ENCODE assay signal across 19 cellular contexts in the genomic region with DNA sequence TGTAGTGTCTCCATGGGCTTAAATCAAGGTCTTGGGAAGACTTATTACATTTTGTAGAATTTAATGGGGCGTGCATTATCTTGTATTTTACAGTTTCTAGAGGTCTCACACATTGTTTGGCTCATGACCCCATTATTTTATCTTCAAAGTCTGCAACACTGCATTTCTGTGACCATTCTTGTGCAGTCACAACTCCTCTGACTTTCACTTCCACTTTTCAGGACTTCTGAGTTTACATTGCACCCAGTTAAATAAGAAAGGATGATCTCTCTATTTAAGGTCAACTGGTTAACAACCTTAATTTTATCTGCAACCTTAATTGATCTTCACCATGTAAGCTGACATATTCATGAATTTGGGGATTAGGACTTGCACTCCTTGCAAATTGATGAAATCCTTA.
A peak's percentile ranks its signal among the peaks of the same experiment; 100 is the strongest.
DNase-seq lines count a peak whose midpoint lies in the region; ATAC-seq and FAIRE-seq lines count a peak whose summit lies in the region.
"Had no signal": no experiment of that assay in that cellular context is flagged by ENCODE, and none has a peak within 500 bp of the region (broad histone marks: within the 10 kb centered on the region; RNA-seq: fewer than 3 reads in every experiment).

No MANE protein-coding gene starts in this region.

- ATAC-seq in HG02678 (IDR thresholded peaks at IDR 0.05; ENCODE audit: unreplicated experiment), result peak; percentile 79
- peak; percentile 76 for ATAC-seq in HG03432 (IDR thresholded peaks at IDR 0.05; ENCODE audit: unreplicated experiment)
- ATAC-seq in GM21528 (IDR thresholded peaks at IDR 0.05; ENCODE audit: low FRiP score, unreplicated experiment), result no peak
- ATAC-seq: foreskin keratinocyte, sciatic nerve had no signal

- no peaks in the 10 kb centered on the region for H3K4me1 Mint-ChIP-seq in activated CD4-positive, alpha-beta memory T cell treated with anti-CD3 and anti-CD28 coated beads, Interleukin-2, amount 10 ng/mL, durations not matched to agents 7 days and 5 days
- H3K4me1 Mint-ChIP-seq: activated CD4-positive, alpha-beta T cell treated with anti-CD3 and anti-CD28 coated beads, Interleukin-2, amount 10 ng/mL, durations not matched to agents 7 days and 5 days; endodermal cell; neural progenitor cell had no signal

- CTCF ChIA-PET in activated CD4-positive, alpha-beta memory T cell treated with anti-CD3 and anti-CD28 coated beads, Interleukin-2, amount 10 ng/mL, durations not matched to agents 7 days and 5 days (lab: Charles Lee), result no interaction called here

- H3K4me3 Mint-ChIP-seq in activated CD4-positive, alpha-beta memory T cell treated with anti-CD3 and anti-CD28 coated beads, Interleukin-2, amount 10 ng/mL, durations not matched to agents 7 days and 5 days, result no peak overlapping the region
- H3K4me3 Mint-ChIP-seq: activated CD4-positive, alpha-beta T cell treated with anti-CD3 and anti-CD28 coated beads, Interleukin-2, amount 10 ng/mL, durations not matched to agents 7 days and 5 days; endodermal cell; neural progenitor cell had no signal

- H3K9me3 Mint-ChIP-seq in activated CD4-positive, alpha-beta memory T cell treated with anti-CD3 and anti-CD28 coated beads, Interleukin-2, amount 10 ng/mL, durations not matched to agents 7 days and 5 days, result peaks cover 20% of the 10 kb centered on the region

- H3K36me3 Mint-ChIP-seq in activated CD4-positive, alpha-beta memory T cell treated with anti-CD3 and anti-CD28 coated beads, Interleukin-2, amount 10 ng/mL, durations not matched to agents 7 days and 5 days (ENCODE audit: low read depth), result no peaks in the 10 kb centered on the region
- H3K36me3 Mint-ChIP-seq: neural progenitor cell had no signal

- no peaks in the 10 kb centered on the region for H3K27me3 Mint-ChIP-seq in activated CD4-positive, alpha-beta memory T cell treated with anti-CD3 and anti-CD28 coated beads, Interleukin-2, amount 10 ng/mL, durations not matched to agents 7 days and 5 days
- H3K27me3 Mint-ChIP-seq: activated CD4-positive, alpha-beta T cell treated with anti-CD3 and anti-CD28 coated beads, Interleukin-2, amount 10 ng/mL, durations not matched to agents 7 days and 5 days had no signal

- no peak overlapping the region for H3K27ac Mint-ChIP-seq in activated CD4-positive, alpha-beta memory T cell treated with anti-CD3 and anti-CD28 coated beads, Interleukin-2, amount 10 ng/mL, durations not matched to agents 7 days and 5 days
- H3K27ac Mint-ChIP-seq: activated CD4-positive, alpha-beta T cell treated with anti-CD3 and anti-CD28 coated beads, Interleukin-2, amount 10 ng/mL, durations not matched to agents 7 days and 5 days; endodermal cell; neural progenitor cell had no signal

- FAIRE-seq in GM19239 (lab: Jason Lieb, UNC), result peak; percentile 77

- DNase-seq in GM19239 (ENCODE audit: insufficient read length, low spot score) (no peak), medulla oblongata (ENCODE audit: extremely low spot score) (peak; percentile 38), SHP77 treated with DMSO at 0.1 percent for 48 hours (lab: John Stamatoyannopoulos, UW) (no peak), cerebellum (ENCODE audit: low spot score) (no peak)
- no peak for DNase-seq in activated CD4-positive, alpha-beta memory T cell treated with anti-CD3 and anti-CD28 coated beads, Interleukin-2, amount 10 ng/mL, durations not matched to agents 7 days and 5 days
- DNase-seq: activated CD4-positive, alpha-beta T cell treated with anti-CD3 and anti-CD28 coated beads, Interleukin-2, amount 10 ng/mL, durations not matched to agents 7 days and 5 days; activated T-cell treated with anti-CD3 and anti-CD28 coated beads, Interleukin-2, amount 50 U/mL, for 48 hours; caudate nucleus; endodermal cell; foreskin keratinocyte; mesenchymal stem cell; SHP77; stimulated activated CD4-positive, alpha-beta T cell treated with anti-CD3 and anti-CD28 coated beads, Interleukin-4, amount 100 ng/mL, for 24 hours; transverse colon had no signal

- POLR2A ChIA-PET in activated CD4-positive, alpha-beta memory T cell treated with anti-CD3 and anti-CD28 coated beads, Interleukin-2, amount 10 ng/mL, durations not matched to agents 7 days and 5 days (lab: Charles Lee), result no interaction called here
